ENCODE assay signal across 8 cellular contexts in genomic region chr6:99393698-99394531, GRCh38. TPM values are rescaled to one million over a fixed set of nuclear protein-coding genes. Genes with fewer than 3 reads are reported as not detected.
DNase-seq lines count a peak whose midpoint lies in the region; ATAC-seq lines count a peak whose summit lies in the region.

COQ3 (minus strand) TSS chr6:99394195; CDS start chr6:99394179, 16 bp downstream.

- in situ Hi-C loops in endometrial microvascular endothelial cells (cut with HindIII; ENCODE audit: inconsistent ontology term, low pct_unique_long_range_greater_than_20kb, low sequenced_read_pairs) = no loop called here

- 4 to 14% methylated on average over 27 to 35 of the region's 56 CpGs for WGBS in mesodermal cell (ENCODE audit: insufficient coverage in 2 of 2), 2 experiments

- peak; percentile 52 to 75 (median 58) for DNase-seq in CD8-positive, alpha-beta memory T cell
- peak; percentile 37 to 62 for DNase-seq in NOMO-1 (lab: John Stamatoyannopoulos, UW; ENCODE audit: unreplicated experiment in 2 of 2)
- DNase-seq in activated CD8-positive, alpha-beta memory T cell treated with anti-CD3 and anti-CD28 coated beads, Interleukin-2, amount 50 U/mL, for 1 hour (ENCODE audit: extremely low read depth) = peak; percentile 4
- peak; percentile 48 for DNase-seq in stimulated activated CD8-positive, alpha-beta memory T cell treated with anti-CD3 and anti-CD28 coated beads, Interleukin-15, amount 100 ng/mL, for 24 hours (ENCODE audit: low read depth)

- ATAC-seq in GM19438 (IDR thresholded peaks at IDR 0.05; ENCODE audit: low read depth, unreplicated experiment) (peak; percentile 65), HG03571 (IDR thresholded peaks at IDR 0.05; ENCODE audit: unreplicated experiment) (peak; percentile 68)

- H3K4me1 ChIP-seq in CD8-positive, alpha-beta memory T cell (ENCODE audit: insufficient read depth, low read length) = peaks cover 7% of the 10 kb centered on the region
- H3K4me1 ChIP-seq in mesodermal cell (ENCODE audit: control insufficient read depth, insufficient read depth, low read length, poor library complexity, severe bottlenecking) = no peaks in the 10 kb centered on the region

- H3K27me3 ChIP-seq in CD8-positive, alpha-beta memory T cell (ENCODE audit: insufficient read depth, low read length, poor library complexity, severe bottlenecking) = no peaks in the 10 kb centered on the region

- POLR2A ChIA-PET in CD8-positive, alpha-beta memory T cell (lab: Charles Lee) = interaction anchor here (0.7 to 0.9 kb wide), 3 partner anchors 24 to 1303 kb away, joined by 3 to 8 read pairs (median 7); no protein-coding TSS in a partner anchor

- no peaks in the 10 kb centered on the region for H3K9me3 ChIP-seq in CD8-positive, alpha-beta memory T cell (ENCODE audit: low read length)
- H3K9me3 ChIP-seq in mesodermal cell (ENCODE audit: control insufficient read depth, low read length) = no peaks in the 10 kb centered on the region

- peaks cover 17 to 30% (median 28%) of the 10 kb centered on the region in 3 donors for H3K4me1 Mint-ChIP-seq in CD8-positive, alpha-beta memory T cell

- CTCF ChIA-PET in CD8-positive, alpha-beta memory T cell (lab: Charles Lee) = interaction anchor here (0.9 to 1.1 kb wide), 4 partner anchors 12 to 74 kb away, joined by 3 read pairs; no protein-coding TSS in a partner anchor

- no peaks in the 10 kb centered on the region for H3K36me3 ChIP-seq in CD8-positive, alpha-beta memory T cell (ENCODE audit: insufficient read depth, low read length)
- no peaks in the 10 kb centered on the region for H3K36me3 ChIP-seq in mesodermal cell (ENCODE audit: control insufficient read depth, insufficient read depth, low read length)

- H3K9me3 Mint-ChIP-seq in CD8-positive, alpha-beta memory T cell = no peaks in the 10 kb centered on the region

- peak within 1 kb of the TSS; percentile 94 to 98 (median 96) for H3K4me3 Mint-ChIP-seq in CD8-positive, alpha-beta memory T cell

- peak within 1 kb of the TSS; percentile 77 for H3K4me3 ChIP-seq in CD8-positive, alpha-beta memory T cell (ENCODE audit: low read length)
- H3K4me3 ChIP-seq in mesodermal cell (ENCODE audit: extremely low read depth, insufficient read depth, low read length, poor library complexity, severe bottlenecking) = peak within 1 kb of the TSS; percentile 61

- H3K36me3 Mint-ChIP-seq in CD8-positive, alpha-beta memory T cell = peaks cover 0 to 19% (median 0%) of the 10 kb centered on the region in 3 donors

- peak within 1 kb of the TSS; percentile 82 for H3K27ac ChIP-seq in CD8-positive, alpha-beta memory T cell (ENCODE audit: low read depth, low read length)
- H3K27ac ChIP-seq in mesodermal cell (ENCODE audit: low read depth, low read length, severe bottlenecking) = peak within 1 kb of the TSS; percentile 88

- H3K27me3 Mint-ChIP-seq in CD8-positive, alpha-beta memory T cell = no peaks in the 10 kb centered on the region

- H3K27ac Mint-ChIP-seq in CD8-positive, alpha-beta memory T cell = peak within 1 kb of the TSS; percentile 69 to 97 (median 92)

RNA-seq across cellular contexts. Expression of gene COQ3, which starts in this region (rescaled TPM):
- total RNA-seq in CD8-positive, alpha-beta memory T cell = 10 to 100 TPM; 18.9 to 20.7 TPM
- 7.9 TPM for polyA plus RNA-seq in CD8-positive, alpha-beta memory T cell
- total RNA-seq in endometrial microvascular endothelial cells (ENCODE audit: inconsistent ontology term) = 12.8 TPM
- polyA plus RNA-seq in mesodermal cell (2013, experiment 1 of 2) = 7.2 TPM
- 7.8 TPM for polyA plus RNA-seq in mesodermal cell (2013, experiment 2 of 2)

Comparison
In these comparisons a context has a peak if more than half of its experiments do, and no peak if none do; other contexts are left out.
1. Peak in every context shown above with its lines: DNase-seq, ATAC-seq, H3K4me3 ChIP-seq and H3K27ac ChIP-seq.
2. DNase-seq: peak in every context shown above with its lines; median percentile 58 in CD8-positive, alpha-beta memory T cell; 50 in NOMO-1; 48 in stimulated activated CD8-positive, alpha-beta memory T cell treated with anti-CD3 and anti-CD28 coated beads, Interleukin-15, amount 100 ng/mL, for 24 hours; 4 in activated CD8-positive, alpha-beta memory T cell treated with anti-CD3 and anti-CD28 coated beads, Interleukin-2, amount 50 U/mL, for 1 hour.